ENCODE assay signal across 25 cellular contexts in genomic region chr10:110348351-110348750, GRCh38.
"Had no signal": no experiment of that assay in that cellular context is flagged by ENCODE, and none has a peak within 500 bp of the region (broad histone marks: within the 10 kb centered on the region; RNA-seq: fewer than 3 reads in every experiment).

No MANE protein-coding gene starts in this region.

- H3K36me3 ChIP-seq: adrenal gland had no signal

- H3K9me3 ChIP-seq: adrenal gland had no signal

- H3K27ac Mint-ChIP-seq: activated CD4-positive, alpha-beta memory T cell treated with anti-CD3 and anti-CD28 coated beads, Interleukin-2, amount 10 ng/mL, durations not matched to agents 7 days and 5 days; activated naive CD8-positive, alpha-beta T cell treated with anti-CD3 and anti-CD28 coated beads, Interleukin-2, amount 10 ng/mL, durations not matched to agents 7 days and 5 days; IgD-negative memory B cell had no signal

- H3K4me1 ChIP-seq: adrenal gland had no signal

- FAIRE-seq: bronchial epithelial cell, TTC549 had no signal

- ATAC-seq: T-helper 17 cell had no signal

- H3K27ac ChIP-seq: adrenal gland had no signal

- H3K36me3 Mint-ChIP-seq: activated naive CD8-positive, alpha-beta T cell treated with anti-CD3 and anti-CD28 coated beads, Interleukin-2, amount 10 ng/mL, durations not matched to agents 7 days and 5 days; IgD-negative memory B cell had no signal

- H3K27me3 ChIP-seq: adrenal gland had no signal

- DNase-seq: activated CD4-positive, alpha-beta memory T cell treated with anti-CD3 and anti-CD28 coated beads, Interleukin-2, amount 10 ng/mL, durations not matched to agents 7 days and 5 days; activated CD4-positive, alpha-beta T cell treated with anti-CD3 and anti-CD28 coated beads, Interleukin-2, amount 50 U/mL, for 1 hour; activated CD4-positive, CD25-positive, alpha-beta regulatory T cell; activated naive CD4-positive, alpha-beta T cell treated with anti-CD3 and anti-CD28 coated beads, Interleukin-2, amount 50 U/mL, for 16 hours; activated naive CD8-positive, alpha-beta T cell treated with anti-CD3 and anti-CD28 coated beads, Interleukin-2, amount 10 ng/mL, durations not matched to agents 7 days and 5 days; adrenal gland; anterior cingulate cortex; central memory CD4-positive, alpha-beta T cell; KG1; NCI-H1092; NCI-H1417; NCI-H1930; NCI-H2107; NCI-H2171 treated with DMSO at 0.1 percent for 48 hours; NCI-H345; NCI-H510A; NCI-H526 treated with DMSO at 0.1 percent for 48 hours; NCI-H82; NK-92 treated with Interleukin-12 subunit alpha and Interleukin-12 subunit beta, amount 100 ng/mL, for 24 hours; SIG-M5; T-helper 17 cell; T-helper 9 cell had no signal

- H3K9me3 Mint-ChIP-seq: activated CD4-positive, alpha-beta memory T cell treated with anti-CD3 and anti-CD28 coated beads, Interleukin-2, amount 10 ng/mL, durations not matched to agents 7 days and 5 days; activated naive CD8-positive, alpha-beta T cell treated with anti-CD3 and anti-CD28 coated beads, Interleukin-2, amount 10 ng/mL, durations not matched to agents 7 days and 5 days; IgD-negative memory B cell had no signal

- H3K4me3 ChIP-seq: adrenal gland had no signal

- H3K4me3 Mint-ChIP-seq: activated CD4-positive, alpha-beta memory T cell treated with anti-CD3 and anti-CD28 coated beads, Interleukin-2, amount 10 ng/mL, durations not matched to agents 7 days and 5 days; activated naive CD8-positive, alpha-beta T cell treated with anti-CD3 and anti-CD28 coated beads, Interleukin-2, amount 10 ng/mL, durations not matched to agents 7 days and 5 days; IgD-negative memory B cell; T-helper 17 cell had no signal
